24 cellular contexts compared by ENCODE assay signal in the genomic region with DNA sequence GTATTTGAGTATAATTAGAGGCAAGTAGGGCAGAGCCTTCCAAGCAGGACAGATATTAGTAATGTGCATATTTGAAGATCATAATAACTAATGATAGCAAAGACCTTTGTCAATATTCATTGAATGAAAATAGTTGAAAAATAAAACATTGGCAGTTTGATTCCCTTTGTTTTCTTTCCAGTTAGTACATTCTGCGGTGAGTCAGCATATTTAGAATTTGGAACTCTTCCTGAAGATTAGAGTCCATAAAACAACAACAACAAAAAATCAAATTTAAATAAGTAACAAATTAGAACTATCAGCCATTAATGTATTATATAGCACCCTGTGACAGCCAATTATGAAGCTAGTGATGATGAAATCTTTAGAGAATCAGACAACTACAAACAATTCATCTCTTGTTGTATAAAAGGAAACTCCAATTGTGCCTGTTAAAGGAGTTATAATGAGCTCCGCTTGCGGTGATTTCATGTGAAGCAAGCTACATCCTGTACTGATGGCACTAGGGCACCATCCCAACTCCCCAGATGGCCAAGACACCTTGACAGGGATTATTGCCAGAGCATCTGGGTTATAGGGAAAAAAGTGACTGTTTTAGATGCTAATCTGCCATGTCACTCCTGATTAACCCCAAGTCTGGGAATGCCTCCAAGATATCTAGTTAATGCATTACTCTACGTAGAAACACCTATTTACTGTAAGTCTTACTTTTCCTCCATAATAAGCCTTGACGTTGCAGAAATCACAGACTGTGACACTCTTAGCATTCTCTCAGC. TPM values are rescaled to one million over a fixed set of nuclear protein-coding genes. Genes with fewer than 3 reads are reported as not detected.
DNase-seq lines count a peak whose midpoint lies in the region; ATAC-seq and TF ChIP-seq lines count a peak whose summit lies in the region.
"Had no signal": no experiment of that assay in that cellular context is flagged by ENCODE, and none has a peak within 500 bp of the region (broad histone marks: within the 10 kb centered on the region; RNA-seq: fewer than 3 reads in every experiment).

No MANE protein-coding gene starts in this region.

- H3K79me2 ChIP-seq in PC-3 (ENCODE audit: low read length), result no peaks in the 10 kb centered on the region

- H4K20me1 ChIP-seq in PC-3 (ENCODE audit: low read length), result no peaks in the 10 kb centered on the region

- ATAC-seq in PC-3, result peak; percentile 64
- ATAC-seq in HG03565 (IDR thresholded peaks at IDR 0.05; ENCODE audit: unreplicated experiment), result no peak
- ATAC-seq in GM18861 (IDR thresholded peaks at IDR 0.05; ENCODE audit: unreplicated experiment), result no peak
- ATAC-seq: activated naive CD8-positive, alpha-beta T cell treated with anti-CD3 and anti-CD28 coated beads, Interleukin-2, amount 50 U/mL, for 24 hours; CD8-positive, alpha-beta T cell; T-cell had no signal

- H3K4me3 ChIP-seq in HFF-Myc (replicated peaks; ENCODE audit: low read depth, low read length) (no peak overlapping the region), PC-3 (ENCODE audit: low read length) (no peak overlapping the region), epithelial cell of proximal tubule (ENCODE audit: low read depth, low read length) (no peak overlapping the region), ascending aorta (no peak overlapping the region)
- H3K4me3 ChIP-seq: esophagus squamous epithelium, thyroid gland had no signal

- no peaks in the 10 kb centered on the region for H3K9me2 ChIP-seq in PC-3 (replicated peaks; ENCODE audit: low read length)

- POLR2A ChIA-PET in PC-3 (lab: Charles Lee; ENCODE audit: unreplicated experiment), result no interaction called here

- H3K27me3 ChIP-seq in PC-3 (ENCODE audit: low read length) (0 out of 2 replicates have a peak, but pooled peaks cover 4% of the 10 kb centered on the region), ascending aorta (no peaks in the 10 kb centered on the region)
- H3K27me3 ChIP-seq: neutrophil, thyroid gland had no signal

- no peaks in the 10 kb centered on the region for H3K9me3 ChIP-seq in PC-3 (ENCODE audit: low read length)
- no peaks in the 10 kb centered on the region for H3K9me3 ChIP-seq in ascending aorta
- H3K9me3 ChIP-seq: esophagus squamous epithelium, neutrophil, thyroid gland had no signal

- H3K36me3 ChIP-seq in PC-3 (ENCODE audit: low read depth, low read length) (no peaks in the 10 kb centered on the region), ascending aorta (no peaks in the 10 kb centered on the region)
- H3K36me3 ChIP-seq: esophagus squamous epithelium, neutrophil, thyroid gland had no signal

- H3K4me2 ChIP-seq in PC-3 (ENCODE audit: low read length), result peak overlapping the region; percentile 11

- TF ChIP-seq CTCF in HFF-Myc (IDR thresholded peaks at IDR 0.05; ENCODE audit: low read depth, low read length, missing control alignments), result no peak
- no peak for TF ChIP-seq CTCF in PC-3 (conservative IDR thresholded peaks at IDR 0.05; ENCODE audit: low read depth, low read length)
- TF ChIP-seq CTCF in epithelial cell of proximal tubule (conservative IDR thresholded peaks at IDR 0.05; ENCODE audit: low read depth, low read length), result no peak
- no peak for TF ChIP-seq CTCF in ascending aorta (IDR thresholded peaks at IDR 0.05)

- intact Hi-C loops in PC-3 (cut with micrococcal nuclease), result no loop called here
- intact Hi-C loops in ascending aorta (cut with DNase I), result no loop called here

- H3K9ac ChIP-seq in PC-3 (ENCODE audit: low read length), result no peak overlapping the region

- H2AFZ ChIP-seq in PC-3 (ENCODE audit: low read length), result no peak overlapping the region

- peaks cover 13% of the 10 kb centered on the region for H3K4me1 ChIP-seq in PC-3 (ENCODE audit: insufficient read depth, low read length)
- H3K4me1 ChIP-seq in ascending aorta, result no peaks in the 10 kb centered on the region
- H3K4me1 ChIP-seq: thyroid gland had no signal

- DNase-seq in HFF-Myc (ENCODE audit: extremely low read depth, low read depth) (peak; percentile 15), PC-3 (peak; percentile 70), epithelial cell of proximal tubule (ENCODE audit: low read depth) (peak; percentile 65), renal cortical epithelial cell (ENCODE audit: low read depth) (peak; percentile 92), ascending aorta (ENCODE audit: low spot score in 2 of 2) (no peak)
- DNase-seq: activated CD4-positive, alpha-beta T cell treated with anti-CD3 and anti-CD28 coated beads, Interleukin-2, amount 10 ng/mL, durations not matched to agents 7 days and 5 days; activated CD8-positive, alpha-beta memory T cell treated with anti-CD3 and anti-CD28 coated beads, Interleukin-2, amount 50 U/mL, for 4 hours; activated naive CD8-positive, alpha-beta T cell treated with anti-CD3 and anti-CD28 coated beads, Interleukin-2, amount 50 U/mL, for 24 hours; CD8-positive, alpha-beta T cell; central memory CD4-positive, alpha-beta T cell; DND-41; effector CD4-positive, alpha-beta T cell; esophagus squamous epithelium; GOT3; NCI-H187 treated with DMSO at 0.1 percent for 48 hours; NCI-H446; SHP77; stimulated activated naive CD4-positive, alpha-beta T cell treated with Interleukin-2 at 50 U/mL for 16 hours; T-cell; thyroid gland had no signal

- no peaks in the 10 kb centered on the region for H3F3A ChIP-seq in PC-3 (ENCODE audit: low read length, unreplicated experiment)

- no TSS peak for BruUV-seq in PC-3 (replicated peaks; lab: Mats Ljungman, UMichigan)

- CTCF ChIA-PET in PC-3 (lab: Charles Lee), result no interaction called here

- H3K27ac ChIP-seq in PC-3 (ENCODE audit: low read length), result no peak overlapping the region
- H3K27ac ChIP-seq in ascending aorta, result no peak overlapping the region
- H3K27ac ChIP-seq: esophagus squamous epithelium, neutrophil, thyroid gland had no signal

RNA-seq across cellular contexts. Expression of a gene that starts 6.8 kb away (rescaled TPM):
- total RNA-seq in PC-3 (2014; rRNA removed), result not detected in 2 replicates
- total RNA-seq in epithelial cell of proximal tubule, result not detected in 2 replicates
- not detected in 2 replicates for total RNA-seq in renal cortical epithelial cell
- total RNA-seq in ascending aorta, result not detected
- total RNA-seq: activated CD4-positive, alpha-beta T cell treated with anti-CD3 and anti-CD28 coated beads, Interleukin-2, amount 10 ng/mL, durations not matched to agents 7 days and 5 days; CD8-positive, alpha-beta T cell; esophagus squamous epithelium; lower leg skin; T-cell; thyroid gland had no signal

RNA-seq across cellular contexts. Expression of a gene that starts 24.6 kb away (rescaled TPM):
- total RNA-seq in PC-3 (2014; rRNA removed) (not detected in 2 replicates), epithelial cell of proximal tubule (not detected in 2 replicates), renal cortical epithelial cell (not detected in 2 replicates), ascending aorta (not detected)
- total RNA-seq: activated CD4-positive, alpha-beta T cell treated with anti-CD3 and anti-CD28 coated beads, Interleukin-2, amount 10 ng/mL, durations not matched to agents 7 days and 5 days; CD8-positive, alpha-beta T cell; esophagus squamous epithelium; lower leg skin; T-cell; thyroid gland had no signal

RNA-seq across cellular contexts. Expression of a gene that starts 30.5 kb away (rescaled TPM):
- total RNA-seq in PC-3 (2014; rRNA removed), result not detected in 2 replicates
- not detected in 2 replicates for total RNA-seq in epithelial cell of proximal tubule
- total RNA-seq in renal cortical epithelial cell, result not detected in 2 replicates
- not detected for total RNA-seq in ascending aorta
- total RNA-seq: activated CD4-positive, alpha-beta T cell treated with anti-CD3 and anti-CD28 coated beads, Interleukin-2, amount 10 ng/mL, durations not matched to agents 7 days and 5 days; CD8-positive, alpha-beta T cell; esophagus squamous epithelium; lower leg skin; T-cell; thyroid gland had no signal

RNA-seq across cellular contexts. Expression of a gene that starts 47.8 kb away (rescaled TPM):
- not detected in 2 replicates for total RNA-seq in PC-3 (2014; rRNA removed)
- total RNA-seq in epithelial cell of proximal tubule, result not detected in 2 replicates
- total RNA-seq in renal cortical epithelial cell, result not detected in 2 replicates
- not detected for total RNA-seq in ascending aorta
- total RNA-seq: activated CD4-positive, alpha-beta T cell treated with anti-CD3 and anti-CD28 coated beads, Interleukin-2, amount 10 ng/mL, durations not matched to agents 7 days and 5 days; CD8-positive, alpha-beta T cell; esophagus squamous epithelium; lower leg skin; T-cell; thyroid gland had no signal

Comparison
In these comparisons a context has a peak if more than half of its experiments do, and no peak if none do; other contexts are left out.
1. DNase-seq: peak in HFF-Myc (single experiment), PC-3 (single experiment), epithelial cell of proximal tubule (single experiment) and renal cortical epithelial cell (single experiment); none in ascending aorta (0 of 2).